23 cellular contexts compared by ENCODE assay signal in genomic region chr4:29540439-29541102, GRCh38.
DNase-seq lines count a peak whose midpoint lies in the region; ATAC-seq and TF ChIP-seq lines count a peak whose summit lies in the region.
"Had no signal": no experiment of that assay in that cellular context is flagged by ENCODE, and none has a peak within 500 bp of the region (broad histone marks: within the 10 kb centered on the region; RNA-seq: fewer than 3 reads in every experiment).

No MANE protein-coding gene starts in this region.

- intact Hi-C loops in CD4-positive, alpha-beta memory T cell (cut with micrococcal nuclease), result no loop called here

- ATAC-seq in HG03378 (IDR thresholded peaks at IDR 0.05; ENCODE audit: unreplicated experiment) (peak; percentile 67), HG02642 (IDR thresholded peaks at IDR 0.05; ENCODE audit: poor library complexity, unreplicated experiment) (no peak)
- ATAC-seq: activated CD8-positive, alpha-beta T cell treated with anti-CD3 and anti-CD28 coated beads, Interleukin-2, amount 10 ng/mL, durations not matched to agents 7 days and 5 days; activated T-cell treated with anti-CD3 and anti-CD28 coated beads, Interleukin-2, amount 50 U/mL, for 72 hours; stimulated activated naive B cell treated with anti-CD40 and anti-IgM and Interleukin-4, amounts not matched to agents 10 μg/mL and 1 μg/mL and 100 μg/mL, for 72 hours had no signal

- POLR2A ChIA-PET in CD4-positive, alpha-beta memory T cell (lab: Charles Lee; ENCODE audit: partially characterized antibody), result no interaction called here

- H3K27ac ChIP-seq in CD4-positive, alpha-beta memory T cell (ENCODE audit: low read depth, low read length), result no peak overlapping the region
- H3K27ac ChIP-seq: upper lobe of left lung had no signal

- H3K4me1 Mint-ChIP-seq in CD4-positive, alpha-beta memory T cell, result no peaks in the 10 kb centered on the region
- H3K4me1 Mint-ChIP-seq: activated naive CD8-positive, alpha-beta T cell treated with anti-CD3 and anti-CD28 coated beads, Interleukin-2, amount 10 ng/mL, durations not matched to agents 7 days and 5 days; CD4-positive, CD25-positive, alpha-beta regulatory T cell; memory B cell; nephron; stimulated activated naive B cell treated with anti-CD40 and anti-IgM and Interleukin-4, amounts not matched to agents 10 μg/mL and 1 μg/mL and 100 μg/mL, for 72 hours had no signal

- no peak overlapping the region for H3K4me3 ChIP-seq in adipocyte (ENCODE audit: low read length)
- no peak overlapping the region for H3K4me3 ChIP-seq in CD4-positive, alpha-beta memory T cell (ENCODE audit: low read length in 2 of 2)
- H3K4me3 ChIP-seq: upper lobe of left lung had no signal

- peak; percentile 46 for DNase-seq in ELR (ENCODE audit: low read depth)
- peak; percentile 11 for DNase-seq in GM20000 (ENCODE audit: low spot score)
- peak; percentile 53 for DNase-seq in adipocyte (ENCODE audit: low read depth)
- no peak for DNase-seq in activated effector memory CD4-positive, alpha-beta T cell treated with anti-CD3 and anti-CD28 coated beads, Interleukin-2, amount 50 U/mL, for 16 hours
- no peak for DNase-seq in NOMO-1 treated with dmso at 0.1 percent for 144 hours (lab: John Stamatoyannopoulos, UW; ENCODE audit: unreplicated experiment)
- no peak for DNase-seq in CD4-positive, alpha-beta memory T cell
- DNase-seq: ACHN; activated CD8-positive, alpha-beta T cell treated with anti-CD3 and anti-CD28 coated beads, Interleukin-2, amount 10 ng/mL, durations not matched to agents 7 days and 5 days; activated naive CD8-positive, alpha-beta T cell treated with anti-CD3 and anti-CD28 coated beads, Interleukin-2, amount 10 ng/mL, durations not matched to agents 7 days and 5 days; activated T-cell treated with anti-CD3 and anti-CD28 coated beads, Interleukin-2, amount 50 U/mL, for 72 hours; CD4-positive, CD25-positive, alpha-beta regulatory T cell; effector CD4-positive, alpha-beta T cell; kidney; NCI-H1105; NCI-H748 treated with DMSO at 0.1 percent for 48 hours; stimulated activated CD4-positive, alpha-beta T cell treated with anti-CD3 and anti-CD28 coated beads, Interleukin-12 subunit alpha, Interleukin-12 subunit beta, amount 100 ng/mL, for 4 hours; stimulated activated naive B cell treated with anti-CD40 and anti-IgM and Interleukin-4, amounts not matched to agents 10 μg/mL and 1 μg/mL and 100 μg/mL, for 72 hours; SW 1271; upper lobe of left lung had no signal

- H3K4me1 ChIP-seq in adipocyte (ENCODE audit: control insufficient read depth, insufficient read depth, low read length), result no peaks in the 10 kb centered on the region
- H3K4me1 ChIP-seq in CD4-positive, alpha-beta memory T cell (ENCODE audit: insufficient read depth, low read length), result no peaks in the 10 kb centered on the region
- H3K4me1 ChIP-seq: upper lobe of left lung had no signal

- H3K9me3 Mint-ChIP-seq in CD4-positive, alpha-beta memory T cell, result peaks cover 0 to 6% (median 2%) of the 10 kb centered on the region in 8 donors
- H3K9me3 Mint-ChIP-seq: activated naive CD8-positive, alpha-beta T cell treated with anti-CD3 and anti-CD28 coated beads, Interleukin-2, amount 10 ng/mL, durations not matched to agents 7 days and 5 days; nephron had no signal

- H3K36me3 Mint-ChIP-seq in CD4-positive, alpha-beta memory T cell, result no peaks in the 10 kb centered on the region
- H3K36me3 Mint-ChIP-seq: activated naive CD8-positive, alpha-beta T cell treated with anti-CD3 and anti-CD28 coated beads, Interleukin-2, amount 10 ng/mL, durations not matched to agents 7 days and 5 days; CD4-positive, CD25-positive, alpha-beta regulatory T cell; memory B cell; stimulated activated naive B cell treated with anti-CD40 and anti-IgM and Interleukin-4, amounts not matched to agents 10 μg/mL and 1 μg/mL and 100 μg/mL, for 72 hours had no signal

- no peaks in the 10 kb centered on the region for H3K9me3 ChIP-seq in adipocyte (ENCODE audit: control insufficient read depth, low read length)
- H3K9me3 ChIP-seq in CD4-positive, alpha-beta memory T cell (ENCODE audit: control insufficient read depth in 1 of 2, low read length in 2 of 2), result no peaks in the 10 kb centered on the region

- TF ChIP-seq CTCF in GM20000 (IDR thresholded peaks at IDR 0.05; ENCODE audit: extremely low read depth, missing control alignments), result no peak

- no peaks in the 10 kb centered on the region for H3K36me3 ChIP-seq in adipocyte (ENCODE audit: control insufficient read depth, insufficient read depth, low read length, severe bottlenecking)
- H3K36me3 ChIP-seq in CD4-positive, alpha-beta memory T cell (ENCODE audit: insufficient read depth, low read length), result no peaks in the 10 kb centered on the region
- H3K36me3 ChIP-seq: upper lobe of left lung had no signal

- no peaks in the 10 kb centered on the region for H3K27me3 Mint-ChIP-seq in CD4-positive, alpha-beta memory T cell
- H3K27me3 Mint-ChIP-seq: activated naive CD8-positive, alpha-beta T cell treated with anti-CD3 and anti-CD28 coated beads, Interleukin-2, amount 10 ng/mL, durations not matched to agents 7 days and 5 days; CD4-positive, CD25-positive, alpha-beta regulatory T cell; memory B cell; stimulated activated naive B cell treated with anti-CD40 and anti-IgM and Interleukin-4, amounts not matched to agents 10 μg/mL and 1 μg/mL and 100 μg/mL, for 72 hours had no signal

- no peak overlapping the region for H3K4me3 Mint-ChIP-seq in CD4-positive, alpha-beta memory T cell
- H3K4me3 Mint-ChIP-seq: activated CD8-positive, alpha-beta T cell treated with anti-CD3 and anti-CD28 coated beads, Interleukin-2, amount 10 ng/mL, durations not matched to agents 7 days and 5 days; activated naive CD8-positive, alpha-beta T cell treated with anti-CD3 and anti-CD28 coated beads, Interleukin-2, amount 10 ng/mL, durations not matched to agents 7 days and 5 days; activated T-cell treated with anti-CD3 and anti-CD28 coated beads, Interleukin-2, amount 50 U/mL, for 72 hours; CD4-positive, CD25-positive, alpha-beta regulatory T cell; memory B cell; nephron; stimulated activated naive B cell treated with anti-CD40 and anti-IgM and Interleukin-4, amounts not matched to agents 10 μg/mL and 1 μg/mL and 100 μg/mL, for 72 hours had no signal

- no peaks in the 10 kb centered on the region for H3K27me3 ChIP-seq in adipocyte (replicated peaks; ENCODE audit: control insufficient read depth, insufficient read depth, low read length)
- no peaks in the 10 kb centered on the region for H3K27me3 ChIP-seq in CD4-positive, alpha-beta memory T cell (ENCODE audit: insufficient read depth, low read length)
- H3K27me3 ChIP-seq: upper lobe of left lung had no signal

- CTCF ChIA-PET in CD4-positive, alpha-beta memory T cell (lab: Charles Lee; ENCODE audit: partially characterized antibody), result no interaction called here

- no peak overlapping the region for H3K27ac Mint-ChIP-seq in CD4-positive, alpha-beta memory T cell
- H3K27ac Mint-ChIP-seq: activated CD8-positive, alpha-beta T cell treated with anti-CD3 and anti-CD28 coated beads, Interleukin-2, amount 10 ng/mL, durations not matched to agents 7 days and 5 days; activated naive CD8-positive, alpha-beta T cell treated with anti-CD3 and anti-CD28 coated beads, Interleukin-2, amount 10 ng/mL, durations not matched to agents 7 days and 5 days; activated T-cell treated with anti-CD3 and anti-CD28 coated beads, Interleukin-2, amount 50 U/mL, for 72 hours; CD4-positive, CD25-positive, alpha-beta regulatory T cell; memory B cell; nephron; stimulated activated naive B cell treated with anti-CD40 and anti-IgM and Interleukin-4, amounts not matched to agents 10 μg/mL and 1 μg/mL and 100 μg/mL, for 72 hours had no signal

- H3K9ac ChIP-seq in adipocyte (ENCODE audit: low read length), result no peak overlapping the region

Comparison
In these comparisons a context has a peak if more than half of its experiments do, and no peak if none do; other contexts are left out.
1. DNase-seq: peak in ELR (single experiment), GM20000 (single experiment) and adipocyte (single experiment); none in activated effector memory CD4-positive, alpha-beta T cell treated with anti-CD3 and anti-CD28 coated beads, Interleukin-2, amount 50 U/mL, for 16 hours (single experiment), NOMO-1 treated with dmso at 0.1 percent for 144 hours (single experiment) and CD4-positive, alpha-beta memory T cell (0 of 5).